1 cellular context compared by ENCODE assay signal in genomic region chr4:165328708-165329107, GRCh38.
TF ChIP-seq lines count a peak whose summit lies in the region.

No MANE protein-coding gene starts in this region.

TF ChIP-seq in K562, 482 proteins besides CTCF, POLR2A, EP300 and RAD21 (continued from another document):
- peak; percentile 33; the same call in 1 of the 2 replicates for TF ChIP-seq ZNF316 (IDR thresholded peaks at IDR 0.05)
